1 cellular context compared by ENCODE assay signal in genomic region chr9:86586144-86586494, GRCh38.
TF ChIP-seq lines count a peak whose summit lies in the region.

No MANE protein-coding gene starts in this region.

TF ChIP-seq in HEK293, 187 proteins besides CTCF, POLR2A, EP300 and RAD21 (continued from another document):
- TF ChIP-seq ZNF280D (tag by site-specific recombination; IDR thresholded peaks at IDR 0.05) (no peak), ZNF670 (tag by site-specific recombination; IDR thresholded peaks at IDR 0.05; ENCODE audit: low read depth) (no peak), ZSCAN16 (tag by site-specific recombination; IDR thresholded peaks at IDR 0.05) (no peak), GLI2 (tag by site-specific recombination; IDR thresholded peaks at IDR 0.05; ENCODE audit: borderline replicate concordance, low read depth) (no peak), ZNF214 (tag by site-specific recombination; IDR thresholded peaks at IDR 0.05; ENCODE audit: borderline replicate concordance) (no peak), TSHZ1 (tag by site-specific recombination; IDR thresholded peaks at IDR 0.05; ENCODE audit: borderline replicate concordance) (no peak), OVOL3 (tag by site-specific recombination; IDR thresholded peaks at IDR 0.05) (0 out of 2 replicates have a peak, but pooled peaks have one; percentile 2), ZNF394 (tag by site-specific recombination; IDR thresholded peaks at IDR 0.05; ENCODE audit: borderline replicate concordance) (no peak), PRDM4 (tag by site-specific recombination; IDR thresholded peaks at IDR 0.05) (no peak), ZNF747 (tag by site-specific recombination; IDR thresholded peaks at IDR 0.05) (no peak), ZNF837 (tag by site-specific recombination; IDR thresholded peaks at IDR 0.05) (no peak), ZNF610 (tag by site-specific recombination; IDR thresholded peaks at IDR 0.05; ENCODE audit: borderline replicate concordance) (no peak), KLF8 (tag by site-specific recombination; IDR thresholded peaks at IDR 0.05) (no peak), ZNF10 (tag by site-specific recombination; IDR thresholded peaks at IDR 0.05) (0 out of 2 replicates have a peak, but pooled peaks have one; percentile 4)
- TF ChIP-seq, protein P1, sequence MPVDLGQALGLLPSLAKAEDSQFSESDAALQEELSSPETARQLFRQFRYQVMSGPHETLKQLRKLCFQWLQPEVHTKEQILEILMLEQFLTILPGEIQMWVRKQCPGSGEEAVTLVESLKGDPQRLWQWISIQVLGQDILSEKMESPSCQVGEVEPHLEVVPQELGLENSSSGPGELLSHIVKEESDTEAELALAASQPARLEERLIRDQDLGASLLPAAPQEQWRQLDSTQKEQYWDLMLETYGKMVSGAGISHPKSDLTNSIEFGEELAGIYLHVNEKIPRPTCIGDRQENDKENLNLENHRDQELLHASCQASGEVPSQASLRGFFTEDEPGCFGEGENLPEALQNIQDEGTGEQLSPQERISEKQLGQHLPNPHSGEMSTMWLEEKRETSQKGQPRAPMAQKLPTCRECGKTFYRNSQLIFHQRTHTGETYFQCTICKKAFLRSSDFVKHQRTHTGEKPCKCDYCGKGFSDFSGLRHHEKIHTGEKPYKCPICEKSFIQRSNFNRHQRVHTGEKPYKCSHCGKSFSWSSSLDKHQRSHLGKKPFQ (tag by site-specific recombination; IDR thresholded peaks at IDR 0.05), result no peak
